Comparison of ENCODE assay signal across 7 cellular contexts in genomic region chr6:83065511-83066192, GRCh38. TPM values are rescaled to one million over a fixed set of nuclear protein-coding genes. Genes with fewer than 3 reads are reported as not detected.
A peak's percentile ranks its signal among the peaks of the same experiment; 100 is the strongest.
DNase-seq lines count a peak whose midpoint lies in the region; ATAC-seq, FAIRE-seq and TF ChIP-seq lines count a peak whose summit lies in the region.

Gene UBE3D (minus strand): TSS chr6:83065841. CDS start chr6:83065718, 123 bp downstream.

- peak; percentile 80 for TF ChIP-seq POLR2A in GM12892 (IDR thresholded peaks at IDR 0.05; ENCODE audit: low read depth, low read length)

- FAIRE-seq in GM12892 (lab: Jason Lieb, UNC), result peak; percentile 96

- no peaks in the 10 kb centered on the region for H3K9me3 Mint-ChIP-seq in T-helper 1 cell treated with Interleukin-12 subunit alpha and Interleukin-12 subunit beta and Interleukin-4 antibody, amounts not matched to agents 30 μg/mL and 1 μg/mL, for 36 hours

- no peaks in the 10 kb centered on the region for H3K27me3 Mint-ChIP-seq in T-helper 1 cell treated with Interleukin-12 subunit alpha and Interleukin-12 subunit beta and Interleukin-4 antibody, amounts not matched to agents 30 μg/mL and 1 μg/mL, for 36 hours (ENCODE audit: low read depth)

- peak; percentile 82 for TF ChIP-seq CTCF in retinal pigment epithelial cell (conservative IDR thresholded peaks at IDR 0.05; ENCODE audit: low read depth, low read length)

- ATAC-seq in HG02610 (IDR thresholded peaks at IDR 0.05; ENCODE audit: unreplicated experiment), result peak; percentile 69

- peak within 1 kb of the TSS; percentile 79 for H3K4me3 ChIP-seq in retinal pigment epithelial cell (ENCODE audit: low read length)

- peaks cover 1% of the 10 kb centered on the region for H3K36me3 Mint-ChIP-seq in T-helper 1 cell treated with Interleukin-12 subunit alpha and Interleukin-12 subunit beta and Interleukin-4 antibody, amounts not matched to agents 30 μg/mL and 1 μg/mL, for 36 hours (ENCODE audit: low read depth)

- H3K4me3 Mint-ChIP-seq in T-helper 1 cell treated with Interleukin-12 subunit alpha and Interleukin-12 subunit beta and Interleukin-4 antibody, amounts not matched to agents 30 μg/mL and 1 μg/mL, for 36 hours, result peak within 1 kb of the TSS; percentile 87

- DNase-seq in GM12892 (ENCODE audit: insufficient read length) (peak; percentile 75), NCI-H1092 (lab: John Stamatoyannopoulos, UW) (peak; percentile 67), anterior cingulate cortex (lab: John Stamatoyannopoulos, UW) (peak; percentile 15 to 94 (median 82)), hepatic stellate cell (ENCODE audit: low spot score) (peak; percentile 92), retinal pigment epithelial cell (ENCODE audit: low read depth) (no peak)

- peak within 1 kb of the TSS; percentile 43 for H3K27ac Mint-ChIP-seq in T-helper 1 cell treated with Interleukin-12 subunit alpha and Interleukin-12 subunit beta and Interleukin-4 antibody, amounts not matched to agents 30 μg/mL and 1 μg/mL, for 36 hours

- H3K4me1 Mint-ChIP-seq in T-helper 1 cell treated with Interleukin-12 subunit alpha and Interleukin-12 subunit beta and Interleukin-4 antibody, amounts not matched to agents 30 μg/mL and 1 μg/mL, for 36 hours (ENCODE audit: low read depth), result peaks cover 40% of the 10 kb centered on the region

RNA-seq across cellular contexts. Expression of gene UBE3D, which starts in this region (rescaled TPM):
- 4.5 TPM for polyA plus RNA-seq in GM12892 (2012; ENCODE audit: missing spikeins)
